In the genomic region with DNA sequence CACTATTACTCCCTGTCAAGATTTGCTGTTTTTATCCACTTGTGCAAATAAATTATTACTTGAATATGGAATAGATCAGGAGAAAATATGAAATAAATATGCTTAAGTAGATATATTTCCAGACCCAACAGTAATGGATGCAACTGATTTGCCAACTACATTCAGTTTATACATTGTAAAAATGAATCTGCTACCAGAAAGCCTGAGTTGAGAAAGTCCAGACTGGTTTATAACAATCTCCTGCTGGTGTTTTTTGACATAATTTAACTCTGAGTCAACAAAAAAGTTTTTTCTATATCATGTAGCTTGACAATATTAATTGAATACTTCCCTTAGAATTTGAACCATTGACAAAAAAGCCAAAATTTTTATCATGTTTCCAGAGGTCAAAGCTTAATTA, we compare ENCODE assay signal across 28 cellular contexts.
"Had no signal": no experiment of that assay in that cellular context is flagged by ENCODE, and none has a peak within 500 bp of the region (broad histone marks: within the 10 kb centered on the region; RNA-seq: fewer than 3 reads in every experiment).

No MANE protein-coding gene starts in this region.

- H3K27ac ChIP-seq: neutrophil, parathyroid adenoma, psoas muscle, right lobe of liver, sigmoid colon, suprapubic skin, testis, tibial artery, transverse colon, upper lobe of right lung, uterus had no signal

- ATAC-seq: naive thymus-derived CD8-positive, alpha-beta T cell; natural killer cell treated with Interleukin-12 subunit alpha and Interleukin-12 subunit beta and Interleukin-15 and Interleukin-18, amount 100 ng/mL, for 72 hours; psoas muscle; right cardiac atrium; right lobe of liver; stimulated activated memory B cell treated with anti-CD40 and anti-IgM and Interleukin-4, amounts not matched to agents 10 μg/mL and 1 μg/mL and 100 μg/mL, for 72 hours; stimulated activated naive CD8-positive, alpha-beta T cell treated with anti-CD3 and anti-CD28 coated beads, Interleukin-15, amount 100 ng/mL, for 72 hours; stimulated activated naive CD8-positive, alpha-beta T cell treated with anti-CD3 and anti-CD28 coated beads, Interleukin-15, Interleukin-2, amounts not matched to agents 100 U/mL and 50 U/mL, for 24 hours; upper lobe of right lung had no signal

- H3K4me3 ChIP-seq: psoas muscle, right lobe of liver, sigmoid colon, suprapubic skin, testis, tibial artery, transverse colon, upper lobe of right lung, uterus had no signal

- DNase-seq: naive thymus-derived CD8-positive, alpha-beta T cell; nephron progenitor cell; nucleus accumbens; posterior cingulate gyrus; psoas muscle; right cardiac atrium; right lobe of liver; sigmoid colon; small intestine; stimulated activated CD4-positive, alpha-beta T cell treated with anti-CD3 and anti-CD28 coated beads, Interleukin-15, amount 100 ng/mL, for 24 hours; stimulated activated CD4-positive, alpha-beta T cell treated with anti-CD3 and anti-CD28 coated beads, Interleukin-2, amount 100 ng/mL, for 24 hours; stimulated activated CD4-positive, alpha-beta T cell treated with anti-CD3 and anti-CD28 coated beads, Interleukin-2, amount 100 ng/mL, for 48 hours; stimulated activated CD4-positive, alpha-beta T cell treated with anti-CD3 and anti-CD28 coated beads, Interleukin-4, amount 100 ng/mL, for 4 hours; stimulated activated CD8-positive, alpha-beta memory T cell treated with anti-CD3 and anti-CD28 coated beads, Interleukin-4, amount 100 ng/mL, for 48 hours; stimulated activated naive CD4-positive, alpha-beta T cell; stimulated activated naive CD8-positive, alpha-beta T cell treated with anti-CD3 and anti-CD28 coated beads, Interleukin-15, amount 100 ng/mL, for 72 hours; stimulated activated naive CD8-positive, alpha-beta T cell treated with anti-CD3 and anti-CD28 coated beads, Interleukin-15, Interleukin-2, amounts not matched to agents 100 U/mL and 50 U/mL, for 24 hours; substantia nigra; testis; tibial artery; transverse colon; upper lobe of right lung; uterus had no signal

- H3K27me3 ChIP-seq: neutrophil, right lobe of liver, sigmoid colon, suprapubic skin, testis, tibial artery, transverse colon, upper lobe of right lung, uterus had no signal

- H3K4me1 ChIP-seq: parathyroid adenoma, psoas muscle, right lobe of liver, sigmoid colon, suprapubic skin, testis, tibial artery, transverse colon, upper lobe of right lung, uterus had no signal

- H3K9me3 ChIP-seq: neutrophil, psoas muscle, right lobe of liver, sigmoid colon, suprapubic skin, testis, tibial artery, transverse colon, upper lobe of right lung, uterus had no signal

- H3K36me3 ChIP-seq: neutrophil, right lobe of liver, sigmoid colon, suprapubic skin, tibial artery, transverse colon, upper lobe of right lung, uterus had no signal
